In genomic region chr12:93836616-93837260, GRCh38 we compare ENCODE assay signal across 19 cellular contexts.
"Had no signal": no experiment of that assay in that cellular context is flagged by ENCODE, and none has a peak within 500 bp of the region (broad histone marks: within the 10 kb centered on the region; RNA-seq: fewer than 3 reads in every experiment).

No MANE protein-coding gene starts in this region.

- H3K9me3 ChIP-seq: left lung, thyroid gland had no signal

- H3K27me3 ChIP-seq: left lung, thyroid gland had no signal

- H3K4me1 ChIP-seq: left lung, thyroid gland had no signal

- H3K36me3 ChIP-seq: left lung, thyroid gland had no signal

- DNase-seq: activated CD4-positive, alpha-beta T cell treated with anti-CD3 and anti-CD28 coated beads for 36 hours; activated CD4-positive, alpha-beta T cell treated with anti-CD3 and anti-CD28 coated beads, Interleukin-2, amount 50 U/mL, for 4 hours; activated CD8-positive, alpha-beta memory T cell treated with anti-CD3 and anti-CD28 coated beads, Interleukin-2, amount 50 U/mL, for 48 hours; activated naive CD4-positive, alpha-beta T cell; activated naive CD8-positive, alpha-beta T cell treated with anti-CD3 and anti-CD28 coated beads for 36 hours; activated T-cell treated with anti-CD3 and anti-CD28 coated beads, Interleukin-2, amount 50 U/mL, for 4 hours; effector memory CD4-positive, alpha-beta T cell; foreskin melanocyte; left lung; mammary epithelial cell; midbrain; natural killer cell; stimulated activated CD4-positive, alpha-beta T cell treated with anti-CD3 and anti-CD28 coated beads, Interleukin-12 subunit alpha, Interleukin-12 subunit beta, amount 100 ng/mL, for 4 hours; stimulated activated CD4-positive, alpha-beta T cell treated with anti-CD3 and anti-CD28 coated beads, Interleukin-4, amount 100 ng/mL, for 4 hours; stimulated activated naive CD8-positive, alpha-beta T cell treated with anti-CD3 and anti-CD28 coated beads, Interleukin-15, Interleukin-2, amounts not matched to agents 100 U/mL and 50 U/mL, for 24 hours; substantia nigra; T1000; thyroid gland had no signal

- H3K27ac ChIP-seq: left lung, thyroid gland had no signal

- ATAC-seq: activated CD4-positive, alpha-beta T cell treated with anti-CD3 and anti-CD28 coated beads for 36 hours; activated T-cell treated with anti-CD3 and anti-CD28 coated beads, Interleukin-2, amount 50 U/mL, for 4 hours; left lung; natural killer cell; stimulated activated naive CD8-positive, alpha-beta T cell treated with anti-CD3 and anti-CD28 coated beads, Interleukin-15, Interleukin-2, amounts not matched to agents 100 U/mL and 50 U/mL, for 24 hours; WTC11 had no signal

- H3K4me3 ChIP-seq: left lung, thyroid gland had no signal
